8 cellular contexts compared by ENCODE assay signal in genomic region chr2:10036095-10036879, GRCh38. TPM values are rescaled to one million over a fixed set of nuclear protein-coding genes. Genes with fewer than 3 reads are reported as not detected.
DNase-seq lines count a peak whose midpoint lies in the region; ATAC-seq and TF ChIP-seq lines count a peak whose summit lies in the region.

No MANE protein-coding gene starts in this region.

- H3K9me3 ChIP-seq in PC-3 (ENCODE audit: low read length) = no peaks in the 10 kb centered on the region

- no TSS peak for BruUV-seq in PC-3 (replicated peaks; lab: Mats Ljungman, UMichigan)

- intact Hi-C loops in PC-3 (cut with micrococcal nuclease) = no loop called here

- H3K27ac ChIP-seq in PC-3 (ENCODE audit: low read length) = peak overlapping the region; percentile 38; the same call in 1 of the 2 replicates

- peak overlapping the region; percentile 36; the same call in 1 of the 2 replicates for H3K9ac ChIP-seq in PC-3 (ENCODE audit: low read length)

- DNase-seq in AG09319 (ENCODE audit: extremely low read depth, low read depth) = peak; percentile 39
- DNase-seq in PC-3 = peak; percentile 79
- DNase-seq in iPS-NIHi11 (ENCODE audit: low spot score) = peak; percentile 63
- DNase-seq in stimulated activated CD4-positive, alpha-beta T cell treated with anti-CD3 and anti-CD28 coated beads, Interleukin-4, amount 100 ng/mL, for 1 hour = peak; percentile 48
- no peak for DNase-seq in DMS153 treated with DMSO at 0.1 percent for 48 hours (lab: John Stamatoyannopoulos, UW; ENCODE audit: unreplicated experiment)
- DNase-seq in SKM-1 treated with dmso at 0.1 percent for 144 hours (lab: John Stamatoyannopoulos, UW; ENCODE audit: unreplicated experiment) = no peak

- ATAC-seq in GM18907 (IDR thresholded peaks at IDR 0.05; ENCODE audit: unreplicated experiment) (peak; percentile 53), PC-3 (peak; percentile 77)

- H3K27me3 ChIP-seq in PC-3 (ENCODE audit: low read length) = no peaks in the 10 kb centered on the region

- H3K9me2 ChIP-seq in PC-3 (replicated peaks; ENCODE audit: low read length) = no peaks in the 10 kb centered on the region

- H2AFZ ChIP-seq in PC-3 (ENCODE audit: low read length) = peak overlapping the region; percentile 37; the same call in 1 of the 2 replicates

- peak overlapping the region in 4 of 5 experiments; percentile 55 to 91 (median 72) for H3K27ac Mint-ChIP-seq in brain

- peaks cover 12% of the 10 kb centered on the region for H3K4me1 ChIP-seq in PC-3 (ENCODE audit: insufficient read depth, low read length)

- H3K4me2 ChIP-seq in PC-3 (ENCODE audit: low read length) = peak overlapping the region; percentile 38

- no peaks in the 10 kb centered on the region for H4K20me1 ChIP-seq in PC-3 (ENCODE audit: low read length)

- CTCF ChIA-PET in PC-3 (lab: Charles Lee) = interaction anchor here (0.7 to 1.9 kb wide), 3 partner anchors 12 to 479 kb away, joined by 3 to 20 read pairs (median 7); no protein-coding TSS in a partner anchor

- no peak overlapping the region for H3K4me3 ChIP-seq in PC-3 (ENCODE audit: low read length)

- peaks cover 4% of the 10 kb centered on the region for H3K36me3 Mint-ChIP-seq in brain

- POLR2A ChIA-PET in PC-3 (lab: Charles Lee; ENCODE audit: unreplicated experiment) = no interaction called here

- H3K9me3 Mint-ChIP-seq in brain = peaks cover 3 to 12% (median 4%) of the 10 kb centered on the region in 5 experiments

- H3K4me1 Mint-ChIP-seq in brain = peaks cover 36% of the 10 kb centered on the region

- peaks cover under 1% of the 10 kb centered on the region for H3K27me3 Mint-ChIP-seq in brain

- no peaks in the 10 kb centered on the region for H3F3A ChIP-seq in PC-3 (ENCODE audit: low read length, unreplicated experiment)

- no peaks in the 10 kb centered on the region for H3K36me3 ChIP-seq in PC-3 (ENCODE audit: low read depth, low read length)

- no peaks in the 10 kb centered on the region for H3K79me2 ChIP-seq in PC-3 (ENCODE audit: low read length)

- peak overlapping the region in 1 of 5 experiments; percentile 56 for H3K4me3 Mint-ChIP-seq in brain

- TF ChIP-seq CTCF in AG09319 (IDR thresholded peaks at IDR 0.05; ENCODE audit: low read depth, low read length) (peak; percentile 56), PC-3 (conservative IDR thresholded peaks at IDR 0.05; ENCODE audit: low read depth, low read length) (peak; percentile 78), brain (conservative IDR thresholded peaks at IDR 0.05) (peak; percentile 45 to 49)

RNA-seq across cellular contexts. Expression of gene KLF11, which starts 7.1 kb away (rescaled TPM):
- total RNA-seq in PC-3 (2014; rRNA removed) = 13.4 and 14.0 TPM in 2 replicates
- polyA plus RNA-seq in brain (ENCODE audit: insufficient read depth, low read depth, low replicate concordance) = 11.8 TPM

RNA-seq across cellular contexts. Expression of gene CYS1, which starts 43.9 kb away (rescaled TPM):
- 0.12 and 0.15 TPM in 2 replicates for total RNA-seq in PC-3 (2014; rRNA removed)
- polyA plus RNA-seq in brain (ENCODE audit: insufficient read depth, low read depth, low replicate concordance) = 1.7 TPM

Comparison
In these comparisons a context has a peak if more than half of its experiments do, and no peak if none do; other contexts are left out.
1. DNase-seq: peak in AG09319 (single experiment), PC-3 (single experiment), iPS-NIHi11 (single experiment) and stimulated activated CD4-positive, alpha-beta T cell treated with anti-CD3 and anti-CD28 coated beads, Interleukin-4, amount 100 ng/mL, for 1 hour (single experiment); none in DMS153 treated with DMSO at 0.1 percent for 48 hours (single experiment) and SKM-1 treated with dmso at 0.1 percent for 144 hours (single experiment).
2. Peak in every context shown above with its lines, with median percentiles within 50 percentile points of each other: CTCF ChIP-seq.